11 cellular contexts compared by ENCODE assay signal in genomic region chr1:204448321-204448964, GRCh38. TPM values are rescaled to one million over a fixed set of nuclear protein-coding genes. Genes with fewer than 3 reads are reported as not detected.
DNase-seq lines count a peak whose midpoint lies in the region; ATAC-seq and TF ChIP-seq lines count a peak whose summit lies in the region.
"Had no signal": no experiment of that assay in that cellular context is flagged by ENCODE, and none has a peak within 500 bp of the region (broad histone marks: within the 10 kb centered on the region; RNA-seq: fewer than 3 reads in every experiment).

No MANE protein-coding gene starts in this region.

- peaks cover 24 to 37% (median 34%) of the 10 kb centered on the region in 3 donors for H3K4me1 Mint-ChIP-seq in CD8-positive, alpha-beta memory T cell
- peaks cover 33 to 61% (median 56%) of the 10 kb centered on the region in 3 donors for H3K4me1 Mint-ChIP-seq in IgD-negative memory B cell
- H3K4me1 Mint-ChIP-seq in activated T-helper 17 cell treated with anti-CD3 and anti-CD28 coated beads, Interleukin-2, amount 50 U/mL, for 72 hours = peaks cover 56% of the 10 kb centered on the region
- H3K4me1 Mint-ChIP-seq in naive B cell = peaks cover 59 to 84% (median 67%) of the 10 kb centered on the region in 3 donors
- H3K4me1 Mint-ChIP-seq in Caco-2 (ENCODE audit: low read depth, unreplicated experiment) = peaks cover 13% of the 10 kb centered on the region

- H3K9me3 Mint-ChIP-seq in CD8-positive, alpha-beta memory T cell = no peaks in the 10 kb centered on the region
- H3K9me3 Mint-ChIP-seq in IgD-negative memory B cell (no peaks in the 10 kb centered on the region), naive B cell (no peaks in the 10 kb centered on the region), Caco-2 (ENCODE audit: unreplicated experiment) (no peaks in the 10 kb centered on the region)
- H3K9me3 Mint-ChIP-seq in activated T-helper 17 cell treated with anti-CD3 and anti-CD28 coated beads, Interleukin-2, amount 50 U/mL, for 72 hours = no peaks in the 10 kb centered on the region
- H3K9me3 Mint-ChIP-seq: activated T-helper 2 cell treated with anti-CD3 and anti-CD28 coated beads, Interferon-gamma antibody, Interleukin-2, Interleukin-4, amounts not matched to agents 10 μg/mL and 5 μg/mL and 100 μg/mL, durations not matched to agents 14 hours and 24 hours and 36 hours; T-helper 2 cell treated with Interferon-gamma antibody and Interleukin-4, amounts not matched to agents 5 μg/mL and 100 μg/mL, for 36 hours had no signal

- ATAC-seq in activated T-helper 17 cell treated with anti-CD3 and anti-CD28 coated beads, Interleukin-2, amount 50 U/mL, for 72 hours (replicated peaks) = peak; percentile 6
- no peak for ATAC-seq in naive B cell (ENCODE audit: low read depth in 2 of 2)
- no peak for ATAC-seq in HG02798 (IDR thresholded peaks at IDR 0.05; ENCODE audit: poor library complexity, unreplicated experiment)

- H3K36me3 ChIP-seq in CD8-positive, alpha-beta memory T cell (ENCODE audit: insufficient read depth, low read length) = peaks cover 14% of the 10 kb centered on the region
- H3K36me3 ChIP-seq in Caco-2 (ENCODE audit: control insufficient read depth, insufficient read depth, low read length) = peaks cover 4% of the 10 kb centered on the region

- H3K27ac Mint-ChIP-seq in CD8-positive, alpha-beta memory T cell = peak overlapping the region; percentile 39 to 93 (median 78)
- H3K27ac Mint-ChIP-seq in IgD-negative memory B cell (peak overlapping the region; percentile 82 to 96 (median 89)), naive B cell (peak overlapping the region; percentile 90 to 94 (median 92)), Caco-2 (ENCODE audit: unreplicated experiment) (no peak overlapping the region)
- peak overlapping the region; percentile 60 for H3K27ac Mint-ChIP-seq in activated T-helper 17 cell treated with anti-CD3 and anti-CD28 coated beads, Interleukin-2, amount 50 U/mL, for 72 hours

- no peaks in the 10 kb centered on the region for H3K27me3 Mint-ChIP-seq in CD8-positive, alpha-beta memory T cell
- H3K27me3 Mint-ChIP-seq in IgD-negative memory B cell (peaks cover 6% of the 10 kb centered on the region), naive B cell (no peaks in the 10 kb centered on the region), Caco-2 (ENCODE audit: insufficient read depth, unreplicated experiment) (no peaks in the 10 kb centered on the region)
- H3K27me3 Mint-ChIP-seq in activated T-helper 17 cell treated with anti-CD3 and anti-CD28 coated beads, Interleukin-2, amount 50 U/mL, for 72 hours = no peaks in the 10 kb centered on the region

- H3K36me3 Mint-ChIP-seq in CD8-positive, alpha-beta memory T cell = peaks cover 4 to 76% (median 12%) of the 10 kb centered on the region in 3 donors
- peaks cover 13% of the 10 kb centered on the region for H3K36me3 Mint-ChIP-seq in IgD-negative memory B cell
- peaks cover 77% of the 10 kb centered on the region for H3K36me3 Mint-ChIP-seq in activated T-helper 17 cell treated with anti-CD3 and anti-CD28 coated beads, Interleukin-2, amount 50 U/mL, for 72 hours (ENCODE audit: low read depth)
- H3K36me3 Mint-ChIP-seq in naive B cell = peaks cover 30 to 52% of the 10 kb centered on the region in 2 donors
- H3K36me3 Mint-ChIP-seq in Caco-2 (ENCODE audit: insufficient read depth, unreplicated experiment) = peaks cover 56% of the 10 kb centered on the region

- H3K4me3 Mint-ChIP-seq in CD8-positive, alpha-beta memory T cell = no peak overlapping the region
- H3K4me3 Mint-ChIP-seq in IgD-negative memory B cell = peak overlapping the region; percentile 18 to 85 (median 54)
- peak overlapping the region; percentile 25 for H3K4me3 Mint-ChIP-seq in activated T-helper 17 cell treated with anti-CD3 and anti-CD28 coated beads, Interleukin-2, amount 50 U/mL, for 72 hours
- H3K4me3 Mint-ChIP-seq in naive B cell = peak overlapping the region in 7 of 8 donors; percentile 38 to 77 (median 56)
- no peak overlapping the region for H3K4me3 Mint-ChIP-seq in Caco-2 (ENCODE audit: unreplicated experiment)
- H3K4me3 Mint-ChIP-seq: T-helper 2 cell treated with Interferon-gamma antibody and Interleukin-4, amounts not matched to agents 5 μg/mL and 100 μg/mL, for 36 hours had no signal

- POLR2A ChIA-PET in CD8-positive, alpha-beta memory T cell (lab: Charles Lee) = no interaction called here
- POLR2A ChIA-PET in Caco-2 (lab: Charles Lee) = no interaction called here

- no peaks in the 10 kb centered on the region for H3K9me3 ChIP-seq in CD8-positive, alpha-beta memory T cell (ENCODE audit: low read length)
- H3K9me3 ChIP-seq in Caco-2 = no peaks in the 10 kb centered on the region

- TF ChIP-seq CTCF in Caco-2 (IDR thresholded peaks at IDR 0.05; ENCODE audit: insufficient read depth in 1 of 2, low read depth in 1 of 2, low read length in 1 of 2, severe bottlenecking in 1 of 2, unreplicated experiment in 1 of 2) = no peak

- H3K4me3 ChIP-seq in CD8-positive, alpha-beta memory T cell (ENCODE audit: low read length) = no peak overlapping the region
- H3K4me3 ChIP-seq in Caco-2 (ENCODE audit: low read depth, low read length) = no peak overlapping the region

- intact Hi-C loops in Caco-2 (cut with micrococcal nuclease; ENCODE audit: unreplicated experiment) = no loop called here

- CTCF ChIA-PET in CD8-positive, alpha-beta memory T cell (lab: Charles Lee) = interaction anchor here (0.7 to 14.0 kb wide), 11 partner anchors 10 to 137 kb away, joined by 3 to 496 read pairs (median 5); partner anchors contain the start of genes MDM4 and PIK3C2B
- CTCF ChIA-PET in Caco-2 (lab: Charles Lee) = interaction anchor here (1.1 to 4.3 kb wide), 2 partner anchors 46 to 54 kb away, joined by 5 to 48 read pairs; partner anchors contain the start of gene PIK3C2B

- H3K27me3 ChIP-seq in CD8-positive, alpha-beta memory T cell (ENCODE audit: insufficient read depth, low read length, poor library complexity, severe bottlenecking) = no peaks in the 10 kb centered on the region
- H3K27me3 ChIP-seq in Caco-2 (replicated peaks; ENCODE audit: control insufficient read depth, insufficient read depth, low read length) = no peaks in the 10 kb centered on the region

- peaks cover 21% of the 10 kb centered on the region for H3K4me1 ChIP-seq in CD8-positive, alpha-beta memory T cell (ENCODE audit: insufficient read depth, low read length)
- peaks cover 30% of the 10 kb centered on the region for H3K4me1 ChIP-seq in Caco-2

- no peak overlapping the region for H3K27ac ChIP-seq in CD8-positive, alpha-beta memory T cell (ENCODE audit: low read depth, low read length)

- no TSS peak for BruUV-seq in Caco-2 (replicated peaks; lab: Mats Ljungman, UMichigan)

- DNase-seq in CD8-positive, alpha-beta memory T cell = no peak
- DNase-seq in naive B cell (no peak), NCI-H526 treated with DMSO at 0.1 percent for 48 hours (lab: John Stamatoyannopoulos, UW) (no peak), Caco-2 (no peak)
- DNase-seq in activated CD8-positive, alpha-beta memory T cell treated with anti-CD3 and anti-CD28 coated beads, Interleukin-2, amount 50 U/mL, for 4 hours = no peak
- DNase-seq: DMS153 had no signal

RNA-seq across cellular contexts. Expression of gene PPP1R15B, which starts 36.8 kb away (rescaled TPM):
- total RNA-seq in CD8-positive, alpha-beta memory T cell = 10 to 100 TPM; 80.4 to 82.7 TPM
- polyA plus RNA-seq in CD8-positive, alpha-beta memory T cell = 22.3 TPM
- polyA plus RNA-seq in IgD-negative memory B cell (24.4 TPM), naive B cell (ENCODE audit: low read depth in 6 of 6) (10 to 100 TPM; 18.5 to 39.0 (median 33.0) TPM)
- total RNA-seq in activated T-helper 17 cell treated with anti-CD3 and anti-CD28 coated beads, Interleukin-2, amount 50 U/mL, for 72 hours = 10 to 100 TPM; 63.9 to 71.6 TPM
- total RNA-seq in Caco-2 (2022) = 46.3 and 48.4 TPM in 2 replicates

RNA-seq across cellular contexts. Expression of gene PIK3C2B, which starts 46.2 kb away (rescaled TPM):
- 10 to 100 TPM; 19.4 to 19.6 TPM for total RNA-seq in CD8-positive, alpha-beta memory T cell
- 2.9 TPM for polyA plus RNA-seq in CD8-positive, alpha-beta memory T cell
- polyA plus RNA-seq in IgD-negative memory B cell (8.1 TPM), naive B cell (ENCODE audit: low read depth in 6 of 6) (10 to 100 TPM in 3 of 6 donors, 1 to 10 TPM in 2, not detected in 1; 8.5 to 16.9 (median 10.6) TPM)
- 10 to 100 TPM; 31.0 to 67.6 TPM for total RNA-seq in activated T-helper 17 cell treated with anti-CD3 and anti-CD28 coated beads, Interleukin-2, amount 50 U/mL, for 72 hours
- total RNA-seq in Caco-2 (2022) = 24.7 and 28.5 TPM in 2 replicates

Comparison
In these comparisons a context has a peak if more than half of its experiments do, and no peak if none do; other contexts are left out.
1. H3K4me3 Mint-ChIP-seq: peak in IgD-negative memory B cell (4 of 4), activated T-helper 17 cell treated with anti-CD3 and anti-CD28 coated beads, Interleukin-2, amount 50 U/mL, for 72 hours (single experiment) and naive B cell (7 of 8); none in CD8-positive, alpha-beta memory T cell (0 of 7) and Caco-2 (single experiment).